Comparison of ENCODE assay signal across 33 cellular contexts in genomic region chr7:117679120-117679519, GRCh38.
"Had no signal": no experiment of that assay in that cellular context is flagged by ENCODE, and none has a peak within 500 bp of the region (broad histone marks: within the 10 kb centered on the region; RNA-seq: fewer than 3 reads in every experiment).

No MANE protein-coding gene starts in this region.

- H3K27me3 ChIP-seq: ascending aorta, body of pancreas, brain microvascular endothelial cell, breast epithelium, cardiac muscle cell had no signal

- FAIRE-seq: astrocyte, bronchial epithelial cell, colon had no signal

- H3K4me3 ChIP-seq: adrenal gland, ascending aorta, body of pancreas, breast epithelium, cardiac muscle cell had no signal

- ATAC-seq: activated naive CD4-positive, alpha-beta T cell treated with anti-CD3 and anti-CD28 coated beads, Interleukin-2, amount 50 U/mL, for 72 hours; activated naive CD8-positive, alpha-beta T cell treated with anti-CD3 and anti-CD28 coated beads, Interleukin-2, amount 50 U/mL, for 24 hours; activated T-cell treated with anti-CD3 and anti-CD28 coated beads, Interleukin-2, amount 50 U/mL, for 4 hours; activated T-cell treated with anti-CD3 and anti-CD28 coated beads, Interleukin-2, amount 50 U/mL, for 72 hours; activated T-helper 17 cell treated with anti-CD3 and anti-CD28 coated beads, Interleukin-2, amount 50 U/mL, for 72 hours; body of pancreas had no signal

- H3K9me3 ChIP-seq: adrenal gland, ascending aorta, body of pancreas, breast epithelium had no signal

- H3K36me3 ChIP-seq: adrenal gland, ascending aorta, brain microvascular endothelial cell, breast epithelium, cardiac muscle cell had no signal

- DNase-seq: activated effector memory CD4-positive, alpha-beta T cell treated with Interleukin-2 at 50 U/mL for 16 hours; activated gamma-delta T cell; activated gamma-delta T cell treated with Interleukin-2 at 50 U/mL for 16 hours; activated naive CD4-positive, alpha-beta T cell; activated naive CD4-positive, alpha-beta T cell treated with anti-CD3 and anti-CD28 coated beads for 36 hours; activated naive CD4-positive, alpha-beta T cell treated with anti-CD3 and anti-CD28 coated beads, Interleukin-2, amount 10 ng/mL, durations not matched to agents 7 days and 5 days; activated naive CD4-positive, alpha-beta T cell treated with anti-CD3 and anti-CD28 coated beads, Interleukin-2, amount 50 U/mL, for 16 hours; activated naive CD4-positive, alpha-beta T cell treated with Interleukin-2 at 50 U/mL for 16 hours; activated naive CD8-positive, alpha-beta T cell treated with anti-CD3 and anti-CD28 coated beads for 36 hours; activated naive CD8-positive, alpha-beta T cell treated with anti-CD3 and anti-CD28 coated beads, Interleukin-2, amount 10 ng/mL, durations not matched to agents 7 days and 5 days; activated naive CD8-positive, alpha-beta T cell treated with anti-CD3 and anti-CD28 coated beads, Interleukin-2, amount 50 U/mL, for 24 hours; activated T-cell treated with anti-CD3 and anti-CD28 coated beads, Interleukin-2, amount 50 U/mL, for 24 hours; activated T-cell treated with anti-CD3 and anti-CD28 coated beads, Interleukin-2, amount 50 U/mL, for 4 hours; activated T-cell treated with anti-CD3 and anti-CD28 coated beads, Interleukin-2, amount 50 U/mL, for 48 hours; activated T-cell treated with anti-CD3 and anti-CD28 coated beads, Interleukin-2, amount 50 U/mL, for 72 hours; adrenal gland; amniotic stem cell; amygdala; anterior cingulate cortex; aorta; body of pancreas; brain microvascular endothelial cell; caudate nucleus; central memory CD4-positive, alpha-beta T cell; cerebellar nuclear complex had no signal

- H3K27ac ChIP-seq: adrenal gland, ascending aorta, body of pancreas, brain microvascular endothelial cell, breast epithelium, cardiac muscle cell had no signal

- H3K4me1 ChIP-seq: adrenal gland, ascending aorta, body of pancreas, breast epithelium had no signal
